ENCODE assay signal across 11 cellular contexts in genomic region chr12:1663440-1664132, GRCh38. TPM values are rescaled to one million over a fixed set of nuclear protein-coding genes. Genes with fewer than 3 reads are reported as not detected.
A peak's percentile ranks its signal among the peaks of the same experiment; 100 is the strongest.
DNase-seq lines count a peak whose midpoint lies in the region; ATAC-seq, FAIRE-seq and TF ChIP-seq lines count a peak whose summit lies in the region.
"Had no signal": no experiment of that assay in that cellular context is flagged by ENCODE, and none has a peak within 500 bp of the region (broad histone marks: within the 10 kb centered on the region; RNA-seq: fewer than 3 reads in every experiment).

No MANE protein-coding gene starts in this region.

- ATAC-seq in Right ventricle myocardium superior (ENCODE audit: poor library complexity), result no peak
- ATAC-seq in naive B cell (ENCODE audit: low read depth in 2 of 2), result no peak
- ATAC-seq in HG02759 (IDR thresholded peaks at IDR 0.05; ENCODE audit: unreplicated experiment), result no peak

- H3K4me1 ChIP-seq in left ventricle myocardium inferior (peaks cover 48% of the 10 kb centered on the region), vagina (peaks cover 15% of the 10 kb centered on the region)

- peak overlapping the region; percentile 89 for H3K27ac ChIP-seq in left ventricle myocardium inferior (replicated peaks)
- peak overlapping the region; percentile 53 for H3K27ac ChIP-seq in angular gyrus (ENCODE audit: low read depth, low read length)
- peak overlapping the region; percentile 78 for H3K27ac ChIP-seq in vagina

- peaks cover 14 to 32% (median 22%) of the 10 kb centered on the region in 3 donors for H3K4me1 Mint-ChIP-seq in naive B cell

- TF ChIP-seq POLR2A in vagina (IDR thresholded peaks at IDR 0.05), result no peak

- H3K36me3 Mint-ChIP-seq in naive B cell, result no peaks in the 10 kb centered on the region

- peak overlapping the region; percentile 3 to 90 (median 80) for H3K4me3 Mint-ChIP-seq in naive B cell

- TF ChIP-seq CTCF in left ventricle myocardium inferior (IDR thresholded peaks at IDR 0.05; ENCODE audit: borderline replicate concordance), result no peak
- TF ChIP-seq CTCF in vagina (IDR thresholded peaks at IDR 0.05), result no peak

- FAIRE-seq in RCC 7860 (lab: Jason Lieb, UNC), result no peak
- FAIRE-seq: urothelium cell line had no signal

- peak overlapping the region in 5 of 6 donors; percentile 48 to 94 (median 73) for H3K27ac Mint-ChIP-seq in naive B cell

- H3K9me3 ChIP-seq in left ventricle myocardium inferior (replicated peaks), result no peaks in the 10 kb centered on the region
- no peaks in the 10 kb centered on the region for H3K9me3 ChIP-seq in vagina

- no peaks in the 10 kb centered on the region for H3K27me3 Mint-ChIP-seq in naive B cell

- H3K27me3 ChIP-seq in left ventricle myocardium inferior (ENCODE audit: low read depth), result no peaks in the 10 kb centered on the region
- no peaks in the 10 kb centered on the region for H3K27me3 ChIP-seq in vagina

- peaks cover 0 to 4% (median 0%) of the 10 kb centered on the region in 7 donors for H3K9me3 Mint-ChIP-seq in naive B cell

- H3K36me3 ChIP-seq in left ventricle myocardium inferior (no peaks in the 10 kb centered on the region), vagina (no peaks in the 10 kb centered on the region)

- H3K4me3 ChIP-seq in left ventricle myocardium inferior (no peak overlapping the region), vagina (peak overlapping the region in 1 of 2 donors; percentile 29)

- no peak for DNase-seq in left ventricle myocardium inferior
- no peak for DNase-seq in Right ventricle myocardium superior
- DNase-seq in naive B cell, result no peak
- DNase-seq in vagina (ENCODE audit: extremely low spot score in 2 of 2), result no peak
- DNase-seq in NCI-H2171 treated with DMSO at 0.1 percent for 48 hours (lab: John Stamatoyannopoulos, UW), result no peak
- DNase-seq in RCC 7860 (ENCODE audit: low spot score), result no peak
- DNase-seq: NCI-H1930, OCI-M1 had no signal

- intact Hi-C loops in left ventricle myocardium inferior (cut with micrococcal nuclease), result no loop called here
- intact Hi-C loops in Right ventricle myocardium superior (cut with DNase I), result no loop called here
- intact Hi-C loops in vagina (cut with DNase I), result loop anchor here (10.0 kb wide), 1 partner anchor 271 kb away; no protein-coding TSS in a partner anchor

RNA-seq across cellular contexts. Expression of gene ADIPOR2, which starts 27.3 kb away (rescaled TPM):
- total RNA-seq in left ventricle myocardium inferior (40.5 TPM), Right ventricle myocardium superior (30.8 TPM), vagina (54.0 TPM)
- 1 to 10 TPM; 2.4 to 4.2 (median 3.7) TPM for polyA plus RNA-seq in naive B cell (ENCODE audit: low read depth in 6 of 6)

RNA-seq across cellular contexts. Expression of gene WNT5B, which starts 34.6 kb away (rescaled TPM):
- 2.1 TPM for total RNA-seq in left ventricle myocardium inferior
- 3.2 TPM for total RNA-seq in Right ventricle myocardium superior
- not detected for polyA plus RNA-seq in naive B cell (ENCODE audit: low read depth in 6 of 6)
- total RNA-seq in vagina, result 7.6 TPM
